ENCODE assay signal across 8 cellular contexts in the genomic region with DNA sequence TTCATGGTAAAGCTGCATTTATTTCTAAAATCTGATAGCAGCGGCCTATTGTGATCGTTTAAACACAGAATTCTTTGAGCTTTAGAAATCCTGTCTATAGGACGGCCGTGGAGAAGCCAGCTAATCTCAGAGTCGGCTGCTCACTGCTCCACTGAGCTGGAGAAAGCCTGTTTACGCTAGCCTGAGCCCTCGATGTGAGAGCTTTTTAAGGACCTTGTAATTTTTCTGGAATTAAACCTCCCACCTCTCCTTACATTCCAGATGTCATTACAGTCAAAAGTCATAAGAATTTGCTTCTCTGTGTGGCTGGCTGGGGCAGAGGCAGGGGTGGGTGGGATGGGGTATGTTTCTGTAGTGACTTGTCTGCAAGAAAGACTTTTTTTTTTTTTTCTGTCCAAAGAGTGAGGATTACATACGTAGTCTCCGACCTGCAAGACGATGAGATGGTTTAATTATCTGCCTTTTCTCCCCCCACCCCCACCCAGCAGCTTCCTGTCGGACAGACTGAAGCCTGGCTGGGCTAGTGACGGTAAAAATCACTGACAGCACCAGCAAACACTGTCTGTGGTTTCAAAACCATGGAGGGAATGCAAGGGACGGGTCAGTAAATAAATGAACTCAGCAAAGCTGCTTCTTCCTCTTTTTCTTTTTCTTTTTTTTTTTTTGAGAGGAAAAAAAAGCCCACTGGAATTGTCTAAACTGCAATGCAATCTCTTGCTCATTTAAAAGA.
DNase-seq lines count a peak whose midpoint lies in the region; ATAC-seq and TF ChIP-seq lines count a peak whose summit lies in the region.

No MANE protein-coding gene starts in this region.

- TF ChIP-seq CTCF in GM06990 (IDR thresholded peaks at IDR 0.05; ENCODE audit: insufficient read depth, low read length, poor library complexity, severe bottlenecking), result no peak
- TF ChIP-seq CTCF in OCI-LY1 (IDR thresholded peaks at IDR 0.05; ENCODE audit: low read length), result no peak
- TF ChIP-seq CTCF in neutrophil (IDR thresholded peaks at IDR 0.05), result peak; percentile 11

- H3K4me2 ChIP-seq in OCI-LY1 (ENCODE audit: low read length), result peak overlapping the region; percentile 65

- no peaks in the 10 kb centered on the region for H3K27me3 ChIP-seq in GM06990 (replicated peaks; ENCODE audit: control insufficient read depth, insufficient read depth, low read length)
- no peaks in the 10 kb centered on the region for H3K27me3 ChIP-seq in OCI-LY1 (ENCODE audit: insufficient read depth, low read length)
- peaks cover 23% of the 10 kb centered on the region for H3K27me3 ChIP-seq in neutrophil

- H3K9me2 ChIP-seq in OCI-LY1 (ENCODE audit: low read depth, low read length), result no peaks in the 10 kb centered on the region

- H3K36me3 ChIP-seq in GM06990 (ENCODE audit: control insufficient read depth, insufficient read depth, low read length) (no peaks in the 10 kb centered on the region), OCI-LY1 (ENCODE audit: insufficient read depth, low read length) (no peaks in the 10 kb centered on the region), neutrophil (no peaks in the 10 kb centered on the region)

- H3K9me3 ChIP-seq in OCI-LY1 (ENCODE audit: low read length) (no peaks in the 10 kb centered on the region), neutrophil (no peaks in the 10 kb centered on the region)

- H3K4me1 ChIP-seq in OCI-LY1 (ENCODE audit: insufficient read depth, low read length, severe bottlenecking) (peaks cover 65% of the 10 kb centered on the region), neutrophil (ENCODE audit: control insufficient read depth in 1 of 2, insufficient read depth in 1 of 2, low read depth in 1 of 2, low read length in 1 of 2) (peaks cover 65 to 67% of the 10 kb centered on the region in 2 experiments)

- no peaks in the 10 kb centered on the region for H3K79me2 ChIP-seq in OCI-LY1 (ENCODE audit: insufficient read depth, low read length)

- H3K9ac ChIP-seq in OCI-LY1 (ENCODE audit: low read length), result peak overlapping the region; percentile 66

- ATAC-seq in GM18858 (IDR thresholded peaks at IDR 0.05; ENCODE audit: unreplicated experiment), result no peak
- ATAC-seq in HG03457 (IDR thresholded peaks at IDR 0.05; ENCODE audit: unreplicated experiment), result no peak
- ATAC-seq in HG02852 (IDR thresholded peaks at IDR 0.05; ENCODE audit: unreplicated experiment), result no peak

- no peak overlapping the region for H3K4me3 ChIP-seq in GM06990 (replicated peaks; ENCODE audit: low read depth, low read length)
- no peak overlapping the region for H3K4me3 ChIP-seq in OCI-LY1 (ENCODE audit: low read depth, low read length, poor library complexity, severe bottlenecking)
- H3K4me3 ChIP-seq in neutrophil (ENCODE audit: low read depth in 1 of 2, low read length in 1 of 2), result peak overlapping the region; percentile 46 to 64

- no peak overlapping the region for H2AFZ ChIP-seq in OCI-LY1 (ENCODE audit: low read length)

- DNase-seq in GM06990 (ENCODE audit: extremely low read depth, insufficient read length), result peak; percentile 48
- DNase-seq in epithelial cell of prostate (ENCODE audit: low read depth, low spot score), result peak; percentile 34
- DNase-seq in NCI-H187 (lab: John Stamatoyannopoulos, UW), result no peak

- no peaks in the 10 kb centered on the region for H3F3A ChIP-seq in OCI-LY1 (ENCODE audit: insufficient read depth, low read length)

- H3K27ac ChIP-seq in OCI-LY1 (ENCODE audit: low read depth, low read length, poor library complexity, severe bottlenecking) (peak overlapping the region; percentile 95), epithelial cell of prostate (peak overlapping the region; percentile 42), neutrophil (peak overlapping the region; percentile 98)

- no peaks in the 10 kb centered on the region for H4K20me1 ChIP-seq in OCI-LY1 (ENCODE audit: insufficient read depth, low read length)

Comparison
In these comparisons a context has a peak if more than half of its experiments do, and no peak if none do; other contexts are left out.
1. DNase-seq: peak in GM06990 (single experiment) and epithelial cell of prostate (single experiment); none in NCI-H187 (0 of 2).
2. H3K4me3 ChIP-seq: peak in neutrophil (2 of 2); none in GM06990 (single experiment) and OCI-LY1 (single experiment).
3. H3K27ac ChIP-seq: peak in every context shown above with its lines; median percentile 98 in neutrophil; 95 in OCI-LY1; 42 in epithelial cell of prostate.